Comparison of ENCODE assay signal across 18 cellular contexts in the genomic region with DNA sequence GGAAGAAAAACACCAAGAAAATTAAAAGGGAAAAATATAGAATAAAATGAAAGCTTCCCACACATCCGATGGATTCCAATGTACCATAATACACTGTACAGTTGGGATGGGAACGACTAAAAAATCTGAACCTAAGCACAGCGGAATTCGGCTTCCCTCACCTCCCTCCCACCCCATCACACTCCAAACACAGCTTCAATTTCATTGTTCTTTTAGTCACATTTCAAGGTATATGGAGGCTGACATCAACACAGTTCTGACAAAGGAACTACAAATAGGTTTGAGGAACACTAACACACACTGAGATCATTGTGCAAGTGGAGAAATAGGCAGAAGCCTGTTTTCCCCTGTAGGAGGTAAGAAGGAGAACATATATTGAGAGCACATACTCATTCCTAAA.
DNase-seq lines count a peak whose midpoint lies in the region; ATAC-seq and TF ChIP-seq lines count a peak whose summit lies in the region.
"Had no signal": no experiment of that assay in that cellular context is flagged by ENCODE, and none has a peak within 500 bp of the region (broad histone marks: within the 10 kb centered on the region; RNA-seq: fewer than 3 reads in every experiment).

No MANE protein-coding gene starts in this region.

- H3K9me3 Mint-ChIP-seq in activated T-cell treated with anti-CD3 and anti-CD28 coated beads, Interleukin-2, amount 50 U/mL, for 72 hours: no peaks in the 10 kb centered on the region
- no peaks in the 10 kb centered on the region for H3K9me3 Mint-ChIP-seq in activated T-cell treated with anti-CD3 and anti-CD28 coated beads, Interleukin-2, amount 50 U/mL, for 24 hours
- H3K9me3 Mint-ChIP-seq: CD4-positive, CD25-positive, alpha-beta regulatory T cell; CD8-positive, alpha-beta T cell had no signal

- ATAC-seq in activated T-cell treated with anti-CD3 and anti-CD28 coated beads, Interleukin-2, amount 50 U/mL, for 72 hours (replicated peaks in 1 of 2): no peak
- ATAC-seq: CD8-positive, alpha-beta T cell had no signal

- peak overlapping the region; percentile 36 for H3K27ac ChIP-seq in caudate nucleus (ENCODE audit: low read depth, low read length)
- H3K27ac ChIP-seq: 22Rv1, BLaER1, C4-2B had no signal

- H3K27ac Mint-ChIP-seq in activated T-cell treated with anti-CD3 and anti-CD28 coated beads, Interleukin-2, amount 50 U/mL, for 72 hours: peak overlapping the region; percentile 26
- H3K27ac Mint-ChIP-seq in activated T-cell treated with anti-CD3 and anti-CD28 coated beads, Interleukin-2, amount 50 U/mL, for 24 hours: no peak overlapping the region
- H3K27ac Mint-ChIP-seq: B cell; CD8-positive, alpha-beta T cell had no signal

- no peak for DNase-seq in activated T-cell treated with anti-CD3 and anti-CD28 coated beads, Interleukin-2, amount 50 U/mL, for 72 hours
- DNase-seq in activated T-cell treated with anti-CD3 and anti-CD28 coated beads, Interleukin-2, amount 50 U/mL, for 24 hours: no peak
- DNase-seq in caudate nucleus (lab: John Stamatoyannopoulos, UW): peak in 15 of 61 donors; percentile 2 to 76 (median 11)
- DNase-seq in putamen (ENCODE audit: low spot score): peak; percentile 54
- DNase-seq in erythroblast (lab: John Stamatoyannopoulos, UW): no peak
- no peak for DNase-seq in hepatic stellate cell (ENCODE audit: low spot score)
- no peak for DNase-seq in stimulated activated CD4-positive, alpha-beta T cell treated with anti-CD3 and anti-CD28 coated beads, Interleukin-2, amount 100 ng/mL, for 24 hours
- DNase-seq: Caco-2; CD4-positive, CD25-positive, alpha-beta regulatory T cell; CD8-positive, alpha-beta T cell; DMS153; DND-41; H7; HCEC 1CT had no signal

- peaks cover 8 to 15% of the 10 kb centered on the region in 2 donors for H3K36me3 Mint-ChIP-seq in activated T-cell treated with anti-CD3 and anti-CD28 coated beads, Interleukin-2, amount 50 U/mL, for 72 hours (ENCODE audit: insufficient read depth in 2 of 2)
- peaks cover 91% of the 10 kb centered on the region for H3K36me3 Mint-ChIP-seq in activated T-cell treated with anti-CD3 and anti-CD28 coated beads, Interleukin-2, amount 50 U/mL, for 24 hours (ENCODE audit: low read depth)

- TF ChIP-seq POLR2A in erythroblast (IDR thresholded peaks at IDR 0.05; ENCODE audit: low read length): no peak

- H3K27me3 Mint-ChIP-seq in activated T-cell treated with anti-CD3 and anti-CD28 coated beads, Interleukin-2, amount 50 U/mL, for 72 hours (ENCODE audit: low read depth): no peaks in the 10 kb centered on the region
- no peaks in the 10 kb centered on the region for H3K27me3 Mint-ChIP-seq in activated T-cell treated with anti-CD3 and anti-CD28 coated beads, Interleukin-2, amount 50 U/mL, for 24 hours
- H3K27me3 Mint-ChIP-seq: B cell; CD4-positive, CD25-positive, alpha-beta regulatory T cell had no signal

- H3K4me1 Mint-ChIP-seq in activated T-cell treated with anti-CD3 and anti-CD28 coated beads, Interleukin-2, amount 50 U/mL, for 72 hours (ENCODE audit: low read depth): no peaks in the 10 kb centered on the region
- no peaks in the 10 kb centered on the region for H3K4me1 Mint-ChIP-seq in activated T-cell treated with anti-CD3 and anti-CD28 coated beads, Interleukin-2, amount 50 U/mL, for 24 hours (ENCODE audit: low read depth)
- H3K4me1 Mint-ChIP-seq: B cell; CD4-positive, CD25-positive, alpha-beta regulatory T cell had no signal

- H3K4me3 Mint-ChIP-seq in activated T-cell treated with anti-CD3 and anti-CD28 coated beads, Interleukin-2, amount 50 U/mL, for 72 hours: no peak overlapping the region
- no peak overlapping the region for H3K4me3 Mint-ChIP-seq in activated T-cell treated with anti-CD3 and anti-CD28 coated beads, Interleukin-2, amount 50 U/mL, for 24 hours
- H3K4me3 Mint-ChIP-seq: B cell; CD4-positive, CD25-positive, alpha-beta regulatory T cell; CD8-positive, alpha-beta T cell had no signal
